Comparison of ENCODE assay signal across 18 cellular contexts in the genomic region with DNA sequence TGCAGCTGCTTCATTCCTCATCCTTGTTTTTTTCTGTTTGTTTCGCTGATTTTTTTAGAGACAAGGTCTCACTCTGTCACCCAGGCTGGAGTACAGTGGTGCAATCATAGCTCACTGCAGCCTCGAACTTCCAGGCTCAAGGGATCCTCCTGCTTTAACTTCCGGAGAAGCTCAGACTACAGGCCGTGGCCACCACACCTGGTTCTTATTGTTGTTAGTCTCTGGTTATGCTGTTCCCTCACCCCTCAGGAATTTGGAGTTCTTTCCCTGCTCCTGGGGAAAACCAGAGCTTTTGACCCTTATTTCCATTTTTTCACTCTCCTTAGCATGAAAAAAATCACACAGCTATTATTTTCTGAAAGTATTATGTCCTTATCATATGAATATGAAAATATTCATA. TPM values are rescaled to one million over a fixed set of nuclear protein-coding genes. Genes with fewer than 3 reads are reported as not detected.
"Had no signal": no experiment of that assay in that cellular context is flagged by ENCODE, and none has a peak within 500 bp of the region (broad histone marks: within the 10 kb centered on the region; RNA-seq: fewer than 3 reads in every experiment).

No MANE protein-coding gene starts in this region.

- H3K9me3 ChIP-seq: ascending aorta, left ventricle myocardium inferior, tibial nerve, vagina had no signal

- H3K36me3 ChIP-seq: ascending aorta, left ventricle myocardium inferior, tibial nerve, vagina had no signal

- H3K4me3 ChIP-seq: ascending aorta, left ventricle myocardium inferior, tibial nerve, vagina had no signal

- H3K27ac ChIP-seq: ascending aorta, left ventricle myocardium inferior, tibial nerve, vagina had no signal

- H3K4me1 ChIP-seq: ascending aorta, left ventricle myocardium inferior, tibial nerve had no signal

- H3K27me3 ChIP-seq: ascending aorta, vagina had no signal

- FAIRE-seq: bronchial epithelial cell, keratinocyte had no signal

- DNase-seq: activated CD4-positive, alpha-beta T cell treated with anti-CD3 and anti-CD28 coated beads for 1 hour; activated CD4-positive, alpha-beta T cell treated with anti-CD3 and anti-CD28 coated beads, Interleukin-2, amount 50 U/mL, for 4 hours; activated naive CD4-positive, alpha-beta T cell treated with anti-CD3 and anti-CD28 coated beads, Interleukin-2, amount 10 ng/mL, durations not matched to agents 7 days and 5 days; activated T-cell treated with anti-CD3 and anti-CD28 coated beads for 4 hours; foreskin melanocyte; left ventricle myocardium inferior; natural killer cell; nucleus accumbens; stimulated activated CD4-positive, alpha-beta T cell treated with anti-CD3 and anti-CD28 coated beads, Interleukin-4, amount 100 ng/mL, for 1 hour; stimulated activated naive B cell treated with anti-CD40 and anti-IgM and Interleukin-4, amounts not matched to agents 10 μg/mL and 1 μg/mL and 100 μg/mL, for 72 hours; substantia nigra; T-helper 1 cell had no signal

- ATAC-seq: activated T-helper 17 cell treated with anti-CD3 and anti-CD28 coated beads, Interleukin-2, amount 50 U/mL, for 72 hours; natural killer cell; stimulated activated naive B cell treated with anti-CD40 and anti-IgM and Interleukin-4, amounts not matched to agents 10 μg/mL and 1 μg/mL and 100 μg/mL, for 72 hours had no signal

RNA-seq across cellular contexts. Expression of a gene that starts 1.8 kb away (rescaled TPM):
- total RNA-seq: activated T-helper 17 cell treated with anti-CD3 and anti-CD28 coated beads, Interleukin-2, amount 50 U/mL, for 72 hours; ascending aorta; bronchial epithelial cell; left ventricle myocardium inferior; natural killer cell; tibial nerve; vagina had no signal
- polyA plus RNA-seq: keratinocyte had no signal

RNA-seq across cellular contexts. Expression of a gene that starts 31.4 kb away (rescaled TPM):
- total RNA-seq: activated T-helper 17 cell treated with anti-CD3 and anti-CD28 coated beads, Interleukin-2, amount 50 U/mL, for 72 hours; bronchial epithelial cell; natural killer cell had no signal
- polyA plus RNA-seq: keratinocyte had no signal
